ENCODE assay signal across 1 cellular context in genomic region chr11:73201888-73202810, GRCh38.
A peak's percentile ranks its signal among the peaks of the same experiment; 100 is the strongest.
TF ChIP-seq lines count a peak whose summit lies in the region.

No MANE protein-coding gene starts in this region.

TF ChIP-seq in H1, 55 proteins besides CTCF, POLR2A, EP300 and RAD21:
- TF ChIP-seq MAX (IDR thresholded peaks at IDR 0.05) (no peak), KDM5A (IDR thresholded peaks at IDR 0.05; ENCODE audit: low read length) (no peak), SUZ12 (IDR thresholded peaks at IDR 0.05; ENCODE audit: low read length) (0 out of 2 replicates have a peak, but pooled peaks have one; percentile 24)
